ENCODE assay signal across 9 cellular contexts in the genomic region with DNA sequence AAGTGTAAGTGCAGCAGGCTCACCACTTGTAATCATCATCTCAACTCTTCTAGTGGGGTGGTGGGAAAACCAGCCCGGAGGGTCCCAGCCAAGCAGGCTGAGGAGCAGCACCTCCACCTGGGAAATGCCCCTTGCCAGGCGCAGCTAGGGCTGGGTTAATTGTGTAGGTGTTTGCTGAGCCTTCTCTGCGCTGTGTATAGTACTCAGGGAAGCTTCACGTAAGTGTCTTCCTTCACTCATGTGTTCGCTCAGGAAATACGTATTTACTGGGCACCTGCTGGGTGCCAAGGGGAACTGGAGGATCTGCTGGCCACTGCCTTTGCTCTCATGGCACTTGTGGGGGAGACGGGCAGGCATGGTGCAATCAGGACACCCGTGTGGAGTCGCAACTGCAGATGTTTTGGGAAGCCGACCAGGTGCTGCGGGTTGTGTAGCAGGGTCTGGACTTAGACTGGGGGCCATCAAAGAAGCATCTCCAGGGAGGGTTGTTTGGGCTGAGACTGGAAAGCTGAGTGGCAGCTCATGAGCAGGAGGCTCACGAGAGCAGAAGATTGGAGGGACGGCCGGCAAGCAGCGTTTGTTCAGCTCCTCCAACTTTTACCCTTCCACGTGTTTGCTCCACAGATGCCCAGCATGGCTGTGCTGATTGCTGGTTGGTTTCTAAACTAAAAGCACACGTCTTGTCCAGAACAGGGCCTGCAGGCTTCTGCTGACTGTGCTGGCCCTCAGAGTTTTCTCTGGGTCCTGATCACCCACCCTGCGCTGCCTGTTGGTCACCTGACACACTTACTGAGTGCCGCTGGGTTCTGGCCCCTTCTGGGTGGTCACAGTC.
DNase-seq lines count a peak whose midpoint lies in the region; ATAC-seq and TF ChIP-seq lines count a peak whose summit lies in the region.
"Had no signal": no experiment of that assay in that cellular context is flagged by ENCODE, and none has a peak within 500 bp of the region (broad histone marks: within the 10 kb centered on the region; RNA-seq: fewer than 3 reads in every experiment).

No MANE protein-coding gene starts in this region.

- H3K27ac ChIP-seq in mesenchymal stem cell (ENCODE audit: low read length, poor library complexity, severe bottlenecking) (no peak overlapping the region), thoracic aorta (peak overlapping the region; percentile 88 to 93)

- H3K36me3 Mint-ChIP-seq in activated naive CD8-positive, alpha-beta T cell treated with anti-CD3 and anti-CD28 coated beads, Interleukin-2, amount 50 U/mL, for 24 hours (ENCODE audit: low read depth) = peaks cover 3% of the 10 kb centered on the region

- no peak overlapping the region for H4K91ac ChIP-seq in mesenchymal stem cell (ENCODE audit: low read length)

- H3K4me3 ChIP-seq in mesenchymal stem cell (ENCODE audit: insufficient read depth in 1 of 2, low read depth in 1 of 2, low read length in 2 of 2) (no peak overlapping the region), thoracic aorta (peak overlapping the region; percentile 65)

- H3K9me3 ChIP-seq in mesenchymal stem cell (ENCODE audit: control insufficient read depth, low read length) (no peaks in the 10 kb centered on the region), thoracic aorta (no peaks in the 10 kb centered on the region)

- H3K36me3 ChIP-seq in mesenchymal stem cell (ENCODE audit: control insufficient read depth in 1 of 2, insufficient read depth in 2 of 2, low read depth in 1 of 2, low read length in 2 of 2) (no peaks in the 10 kb centered on the region), thoracic aorta (no peaks in the 10 kb centered on the region)

- H2BK120ac ChIP-seq in mesenchymal stem cell (ENCODE audit: low read depth, low read length) = no peak overlapping the region

- peaks cover 3% of the 10 kb centered on the region for H3K9me3 Mint-ChIP-seq in activated naive CD8-positive, alpha-beta T cell treated with anti-CD3 and anti-CD28 coated beads, Interleukin-2, amount 50 U/mL, for 24 hours

- no peak overlapping the region for H3K4me2 ChIP-seq in mesenchymal stem cell (ENCODE audit: low read length, poor library complexity, severe bottlenecking)

- no peak overlapping the region for H4K8ac ChIP-seq in mesenchymal stem cell (ENCODE audit: low read length)

- no peak for ATAC-seq in activated naive CD8-positive, alpha-beta T cell treated with anti-CD3 and anti-CD28 coated beads, Interleukin-2, amount 50 U/mL, for 24 hours
- no peak for ATAC-seq in thoracic aorta (ENCODE audit: insufficient number of reproducible peaks, low FRiP score, low read depth)

- no peaks in the 10 kb centered on the region for H3K79me1 ChIP-seq in mesenchymal stem cell (replicated peaks; ENCODE audit: low read length, poor library complexity, severe bottlenecking)

- no peak overlapping the region for H3K23ac ChIP-seq in mesenchymal stem cell (ENCODE audit: low read length in 2 of 2)

- peak; percentile 69 for DNase-seq in activated CD8-positive, alpha-beta memory T cell treated with anti-CD3 and anti-CD28 coated beads for 24 hours
- DNase-seq in activated CD8-positive, alpha-beta memory T cell treated with anti-CD3 and anti-CD28 coated beads, Interleukin-2, amount 50 U/mL, for 4 hours = no peak
- DNase-seq in activated naive CD8-positive, alpha-beta T cell treated with anti-CD3 and anti-CD28 coated beads, Interleukin-2, amount 50 U/mL, for 24 hours = no peak
- no peak for DNase-seq in mesenchymal stem cell
- no peak for DNase-seq in thoracic aorta (ENCODE audit: low spot score)
- DNase-seq in T1000 (lab: John Stamatoyannopoulos, UW) = no peak
- DNase-seq in superior temporal gyrus (ENCODE audit: extremely low spot score) = no peak
- no peak for DNase-seq in DMS114 treated with DMSO at 0.1 percent for 48 hours (lab: John Stamatoyannopoulos, UW; ENCODE audit: unreplicated experiment)
- DNase-seq: H7 had no signal

- no peak overlapping the region for H3K18ac ChIP-seq in mesenchymal stem cell (ENCODE audit: low read depth in 1 of 2, low read length in 2 of 2)

- no peak overlapping the region for H2AFZ ChIP-seq in mesenchymal stem cell (ENCODE audit: low read depth, low read length)

- H3K4me1 Mint-ChIP-seq in activated naive CD8-positive, alpha-beta T cell treated with anti-CD3 and anti-CD28 coated beads, Interleukin-2, amount 50 U/mL, for 24 hours = peaks cover 57% of the 10 kb centered on the region

- no peak for TF ChIP-seq CTCF in thoracic aorta (IDR thresholded peaks at IDR 0.05)

- H3K27me3 Mint-ChIP-seq in activated naive CD8-positive, alpha-beta T cell treated with anti-CD3 and anti-CD28 coated beads, Interleukin-2, amount 50 U/mL, for 24 hours = no peaks in the 10 kb centered on the region

- H3K4me1 ChIP-seq in mesenchymal stem cell (ENCODE audit: control insufficient read depth, insufficient read depth, low read depth, low read length) (no peaks in the 10 kb centered on the region), thoracic aorta (ENCODE audit: control insufficient read depth in 1 of 2, low read depth in 2 of 2) (peaks cover 28 to 68% of the 10 kb centered on the region in 2 donors)

- no peak overlapping the region for H2BK12ac ChIP-seq in mesenchymal stem cell (ENCODE audit: low read length in 2 of 2)

- H2BK5ac ChIP-seq in mesenchymal stem cell (ENCODE audit: low read depth, low read length, poor library complexity, severe bottlenecking) = no peak overlapping the region

- H3K4me3 Mint-ChIP-seq in activated naive CD8-positive, alpha-beta T cell treated with anti-CD3 and anti-CD28 coated beads, Interleukin-2, amount 50 U/mL, for 24 hours = peak overlapping the region; percentile 83

- H2BK15ac ChIP-seq in mesenchymal stem cell (ENCODE audit: low read depth, poor library complexity, severe bottlenecking) = no peak overlapping the region

- 84% methylated on average over 19 of the region's 19 CpGs for WGBS in mesenchymal stem cell

- H3K27me3 ChIP-seq in mesenchymal stem cell (ENCODE audit: control insufficient read depth in 1 of 2, insufficient read depth in 1 of 2, low read length in 2 of 2) (no peaks in the 10 kb centered on the region), thoracic aorta (replicated peaks; ENCODE audit: insufficient read depth) (no peaks in the 10 kb centered on the region)

- no peak overlapping the region for H3K4ac ChIP-seq in mesenchymal stem cell (ENCODE audit: low read depth in 1 of 2, low read length in 2 of 2)

- H2AK5ac ChIP-seq in mesenchymal stem cell (ENCODE audit: low read length, severe bottlenecking) = no peak overlapping the region

- H3K14ac ChIP-seq in mesenchymal stem cell (ENCODE audit: low read length in 2 of 2) = no peak overlapping the region

- H3K27ac Mint-ChIP-seq in activated naive CD8-positive, alpha-beta T cell treated with anti-CD3 and anti-CD28 coated beads, Interleukin-2, amount 50 U/mL, for 24 hours = peak overlapping the region; percentile 98

- peak overlapping the region; percentile 98 for H3K9ac ChIP-seq in mesenchymal stem cell (ENCODE audit: low read length)
